In genomic region chr3:29239377-29239776, GRCh38 we compare ENCODE assay signal across 26 cellular contexts. TPM values are rescaled to one million over a fixed set of nuclear protein-coding genes. Genes with fewer than 3 reads are reported as not detected.
DNase-seq lines count a peak whose midpoint lies in the region; FAIRE-seq and TF ChIP-seq lines count a peak whose summit lies in the region.
"Had no signal": no experiment of that assay in that cellular context is flagged by ENCODE, and none has a peak within 500 bp of the region (broad histone marks: within the 10 kb centered on the region; RNA-seq: fewer than 3 reads in every experiment).

No MANE protein-coding gene starts in this region.

- H3K9ac ChIP-seq in GM23248 = no peak overlapping the region
- no peak overlapping the region for H3K9ac ChIP-seq in H1 (replicated peaks in 1 of 4; ENCODE audit: extremely low read depth in 1 of 4, low read depth in 3 of 4, low read length in 3 of 4)
- no peak overlapping the region for H3K9ac ChIP-seq in mesendoderm (ENCODE audit: low read length)

- no peaks in the 10 kb centered on the region for H3K4me1 Mint-ChIP-seq in activated naive CD4-positive, alpha-beta T cell treated with anti-CD3 and anti-CD28 coated beads, Interleukin-2, amount 10 ng/mL, durations not matched to agents 7 days and 5 days
- H3K4me1 Mint-ChIP-seq: activated B cell treated with CpG ODN at 0.5 μM for 24 hours; activated CD4-positive, alpha-beta T cell treated with anti-CD3 and anti-CD28 coated beads, Interleukin-2, amount 10 ng/mL, durations not matched to agents 7 days and 5 days; activated naive CD8-positive, alpha-beta T cell treated with anti-CD3 and anti-CD28 coated beads, Interleukin-2, amount 50 U/mL, for 24 hours; CD4-positive, alpha-beta memory T cell had no signal

- H3K4me2 ChIP-seq in GM23248 (ENCODE audit: unreplicated experiment) (peak overlapping the region; percentile 8), H1 (ENCODE audit: insufficient read depth in 1 of 2, low read depth in 2 of 2, low read length in 2 of 2) (no peak overlapping the region), mesendoderm (ENCODE audit: low read length) (no peak overlapping the region)

- POLR2A ChIA-PET in H1 (lab: Charles Lee; ENCODE audit: partially characterized antibody) = no interaction called here

- H4K20me1 ChIP-seq in GM23248 (ENCODE audit: insufficient read depth) = no peaks in the 10 kb centered on the region
- H4K20me1 ChIP-seq in H1 (replicated peaks in 1 of 2; ENCODE audit: control insufficient read depth in 1 of 2, insufficient read depth in 2 of 2, low read length in 2 of 2) = no peaks in the 10 kb centered on the region

- no peak overlapping the region for H3K4me3 Mint-ChIP-seq in activated naive CD4-positive, alpha-beta T cell treated with anti-CD3 and anti-CD28 coated beads, Interleukin-2, amount 10 ng/mL, durations not matched to agents 7 days and 5 days
- H3K4me3 Mint-ChIP-seq: activated B cell treated with CpG ODN at 0.5 μM for 24 hours; activated CD4-positive, alpha-beta T cell treated with anti-CD3 and anti-CD28 coated beads, Interleukin-2, amount 10 ng/mL, durations not matched to agents 7 days and 5 days; activated naive CD8-positive, alpha-beta T cell treated with anti-CD3 and anti-CD28 coated beads, Interleukin-2, amount 50 U/mL, for 24 hours; activated T-cell treated with anti-CD3 and anti-CD28 coated beads, Interleukin-2, amount 50 U/mL, for 24 hours; CD4-positive, alpha-beta memory T cell; naive thymus-derived CD4-positive, alpha-beta T cell; T-helper 1 cell treated with Interleukin-12 subunit alpha and Interleukin-12 subunit beta and Interleukin-4 antibody, amounts not matched to agents 30 μg/mL and 1 μg/mL, for 36 hours had no signal

- no peaks in the 10 kb centered on the region for H3K23me2 ChIP-seq in H1 (ENCODE audit: low read depth, low read length)

- no peak for TF ChIP-seq RAD21 in H1 (IDR thresholded peaks at IDR 0.05 in 1 of 2, conservative IDR thresholded peaks at IDR 0.05 in 1 of 2; ENCODE audit: low read depth in 2 of 2, low read length in 2 of 2)

- no peak for TF ChIP-seq CTCF in H1 (IDR thresholded peaks at IDR 0.05; ENCODE audit: control extremely low read depth in 1 of 3, insufficient read depth in 1 of 3, low read depth in 1 of 3, low read length in 3 of 3)

- H3K27me3 Mint-ChIP-seq in activated naive CD4-positive, alpha-beta T cell treated with anti-CD3 and anti-CD28 coated beads, Interleukin-2, amount 10 ng/mL, durations not matched to agents 7 days and 5 days = no peaks in the 10 kb centered on the region
- H3K27me3 Mint-ChIP-seq: activated B cell treated with CpG ODN at 0.5 μM for 24 hours; activated CD4-positive, alpha-beta T cell treated with anti-CD3 and anti-CD28 coated beads, Interleukin-2, amount 10 ng/mL, durations not matched to agents 7 days and 5 days; activated naive CD8-positive, alpha-beta T cell treated with anti-CD3 and anti-CD28 coated beads, Interleukin-2, amount 50 U/mL, for 24 hours; activated T-cell treated with anti-CD3 and anti-CD28 coated beads, Interleukin-2, amount 50 U/mL, for 24 hours; CD4-positive, alpha-beta memory T cell; naive thymus-derived CD4-positive, alpha-beta T cell; progenitor cell of endocrine pancreas had no signal

- H2BK120ac ChIP-seq in H1 (replicated peaks; ENCODE audit: low read depth, low read length) (peak overlapping the region; percentile 60), mesendoderm (ENCODE audit: low read depth, low read length) (no peak overlapping the region)

- H2BK12ac ChIP-seq in H1 (ENCODE audit: low read depth, low read length) = no peak overlapping the region

- H3F3A ChIP-seq in GM23248 (ENCODE audit: insufficient read depth) = peaks cover 14% of the 10 kb centered on the region

- H3K4me3 ChIP-seq in GM23248 (no peak overlapping the region), H1 (ENCODE audit: extremely low read depth in 1 of 4, insufficient read depth in 2 of 4, low read depth in 3 of 4, low read length in 4 of 4) (no peak overlapping the region), mesendoderm (ENCODE audit: low read length) (no peak overlapping the region)
- H3K4me3 ChIP-seq: sigmoid colon, thyroid gland, uterus had no signal

- TF ChIP-seq POLR2A in H1 (IDR thresholded peaks at IDR 0.05; ENCODE audit: control extremely low read depth in 1 of 2, low read depth in 2 of 2, low read length in 2 of 2) = no peak

- H4K5ac ChIP-seq in H1 (ENCODE audit: insufficient read length, low read depth, low read length) (no peak overlapping the region), mesendoderm (ENCODE audit: low read length) (peak overlapping the region; percentile 17)

- in situ Hi-C loops in GM23248 (cut with MboI) = no loop called here

- H3K9me3 ChIP-seq in GM23248 (ENCODE audit: low read depth) (no peaks in the 10 kb centered on the region), H1 (ENCODE audit: insufficient read depth in 2 of 2, low read depth in 1 of 2, low read length in 1 of 2) (no peaks in the 10 kb centered on the region)
- H3K9me3 ChIP-seq: neutrophil, sigmoid colon, thyroid gland, uterus had no signal

- H3K14ac ChIP-seq in H1 (ENCODE audit: insufficient read length) = no peak overlapping the region

- H3K4ac ChIP-seq in H1 (replicated peaks; ENCODE audit: insufficient read length, low read depth, low read length) (no peak overlapping the region), mesendoderm (ENCODE audit: low read depth, low read length) (no peak overlapping the region)

- H3K23ac ChIP-seq in H1 (ENCODE audit: insufficient read length) (no peak overlapping the region), mesendoderm (ENCODE audit: low read length) (no peak overlapping the region)

- no peak overlapping the region for H4K91ac ChIP-seq in H1 (replicated peaks; ENCODE audit: insufficient read length, low read length)

- no peak overlapping the region for H3K27ac Mint-ChIP-seq in activated naive CD4-positive, alpha-beta T cell treated with anti-CD3 and anti-CD28 coated beads, Interleukin-2, amount 10 ng/mL, durations not matched to agents 7 days and 5 days
- H3K27ac Mint-ChIP-seq: activated B cell treated with CpG ODN at 0.5 μM for 24 hours; activated CD4-positive, alpha-beta T cell treated with anti-CD3 and anti-CD28 coated beads, Interleukin-2, amount 10 ng/mL, durations not matched to agents 7 days and 5 days; activated naive CD8-positive, alpha-beta T cell treated with anti-CD3 and anti-CD28 coated beads, Interleukin-2, amount 50 U/mL, for 24 hours; activated T-cell treated with anti-CD3 and anti-CD28 coated beads, Interleukin-2, amount 50 U/mL, for 24 hours; CD4-positive, alpha-beta memory T cell; naive thymus-derived CD4-positive, alpha-beta T cell; progenitor cell of endocrine pancreas; T-helper 1 cell treated with Interleukin-12 subunit alpha and Interleukin-12 subunit beta and Interleukin-4 antibody, amounts not matched to agents 30 μg/mL and 1 μg/mL, for 36 hours had no signal

- no peaks in the 10 kb centered on the region for H3K27me3 ChIP-seq in GM23248 (replicated peaks; ENCODE audit: insufficient read depth)
- H3K27me3 ChIP-seq in H1 (replicated peaks in 1 of 4; ENCODE audit: control insufficient read depth in 3 of 4, extremely low read depth in 1 of 4, insufficient read depth in 3 of 4, low read length in 3 of 4) = no peaks in the 10 kb centered on the region
- no peaks in the 10 kb centered on the region for H3K27me3 ChIP-seq in mesendoderm (ENCODE audit: insufficient read depth, low read length, poor library complexity)
- H3K27me3 ChIP-seq: neutrophil, sigmoid colon, thyroid gland, uterus had no signal

- no peaks in the 10 kb centered on the region for H3K9me2 ChIP-seq in GM23248 (ENCODE audit: insufficient read depth)

- no peak overlapping the region for H2AFZ ChIP-seq in GM23248
- H2AFZ ChIP-seq in H1 (ENCODE audit: low read length) = no peak overlapping the region

- DNase-seq in GM23248 (no peak), RPMI7951 (ENCODE audit: low read depth) (peak; percentile 36), H1 (ENCODE audit: low read depth in 1 of 2, low spot score in 2 of 2) (no peak), mesendoderm (no peak), GDM1 (lab: John Stamatoyannopoulos, UW) (no peak), NCI-H446 treated with DMSO at 0.1 percent for 48 hours (lab: John Stamatoyannopoulos, UW) (no peak), mucosa of gallbladder (ENCODE audit: low spot score) (no peak)
- no peak for DNase-seq in activated naive CD4-positive, alpha-beta T cell treated with anti-CD3 and anti-CD28 coated beads, Interleukin-2, amount 10 ng/mL, durations not matched to agents 7 days and 5 days
- DNase-seq: activated B cell treated with CpG ODN at 0.5 μM for 24 hours; activated CD4-positive, alpha-beta T cell treated with anti-CD3 and anti-CD28 coated beads, Interleukin-2, amount 10 ng/mL, durations not matched to agents 7 days and 5 days; activated naive CD8-positive, alpha-beta T cell treated with anti-CD3 and anti-CD28 coated beads, Interleukin-2, amount 50 U/mL, for 24 hours; activated T-cell treated with anti-CD3 and anti-CD28 coated beads, Interleukin-2, amount 50 U/mL, for 24 hours; CD4-positive, alpha-beta memory T cell; glutamatergic neuron; left ventricle myocardium superior; midbrain; naive thymus-derived CD4-positive, alpha-beta T cell; RPMI8226; sigmoid colon; stimulated activated CD4-positive, alpha-beta T cell treated with anti-CD3 and anti-CD28 coated beads, Interleukin-4, amount 100 ng/mL, for 24 hours; thyroid gland; uterus had no signal

- H4K8ac ChIP-seq in H1 (ENCODE audit: extremely low read depth, insufficient read depth, low read length) (no peak overlapping the region), mesendoderm (ENCODE audit: low read depth, low read length) (no peak overlapping the region)

- no peak for FAIRE-seq in H1 (lab: Jason Lieb, UNC)
- FAIRE-seq: islet of Langerhans had no signal

- H3K4me1 ChIP-seq in GM23248 (ENCODE audit: insufficient read depth) = peaks cover 14% of the 10 kb centered on the region
- H3K4me1 ChIP-seq in H1 (replicated peaks in 1 of 4; ENCODE audit: control insufficient read depth in 3 of 4, insufficient read depth in 4 of 4, low read length in 3 of 4) = peaks cover 0 to 8% (median 1%) of the 10 kb centered on the region in 4 experiments; a peak in 1 of 7 replicates
- peaks cover 2% of the 10 kb centered on the region for H3K4me1 ChIP-seq in mesendoderm (ENCODE audit: control insufficient read depth, low read depth, low read length)
- H3K4me1 ChIP-seq: sigmoid colon, thyroid gland, uterus had no signal

- H3K79me1 ChIP-seq in H1 (ENCODE audit: low read depth, low read length) (no peaks in the 10 kb centered on the region), mesendoderm (ENCODE audit: low read length) (no peaks in the 10 kb centered on the region)

- TF ChIP-seq EP300 in H1 (IDR thresholded peaks at IDR 0.05; ENCODE audit: borderline replicate concordance in 1 of 2, low read depth in 2 of 2, low read length in 2 of 2) = no peak

- H3K18ac ChIP-seq in H1 (ENCODE audit: extremely low read depth, low read length) (no peak overlapping the region), mesendoderm (ENCODE audit: low read length) (no peak overlapping the region)

- H2BK5ac ChIP-seq in H1 (ENCODE audit: low read depth, low read length) (no peak overlapping the region), mesendoderm (ENCODE audit: low read length) (no peak overlapping the region)

- H3K56ac ChIP-seq in H1 (replicated peaks; ENCODE audit: insufficient read length, low read depth, low read length) (no peak overlapping the region), mesendoderm (ENCODE audit: low read length) (no peak overlapping the region)

- H3K36me3 ChIP-seq in GM23248 (ENCODE audit: low read depth) (no peaks in the 10 kb centered on the region), H1 (ENCODE audit: control insufficient read depth in 2 of 4, insufficient read depth in 4 of 4, low read length in 3 of 4) (no peaks in the 10 kb centered on the region), mesendoderm (ENCODE audit: control insufficient read depth, insufficient read depth, low read length) (no peaks in the 10 kb centered on the region)
- H3K36me3 ChIP-seq: neutrophil, sigmoid colon, thyroid gland, uterus had no signal

- H2AK5ac ChIP-seq in H1 (ENCODE audit: low read depth, low read length) (no peak overlapping the region), mesendoderm (ENCODE audit: low read length) (peak overlapping the region; percentile 62)

- H3K27ac ChIP-seq in GM23248 = no peak overlapping the region
- H3K27ac ChIP-seq in H1 (ENCODE audit: low read depth, low read length) = no peak overlapping the region
- H3K27ac ChIP-seq in mesendoderm (ENCODE audit: low read depth, low read length) = no peak overlapping the region
- H3K27ac ChIP-seq: neutrophil, sigmoid colon, thyroid gland, uterus had no signal

- CTCF ChIA-PET in H1 (lab: Charles Lee; ENCODE audit: partially characterized antibody) = interaction anchor here (0.6 to 0.7 kb wide), 2 partner anchors 9 to 66 kb away, joined by 3 read pairs; no protein-coding TSS in a partner anchor
- CTCF ChIA-PET in activated naive CD4-positive, alpha-beta T cell treated with anti-CD3 and anti-CD28 coated beads, Interleukin-2, amount 10 ng/mL, durations not matched to agents 7 days and 5 days (lab: Charles Lee) = no interaction called here

- H2BK15ac ChIP-seq in H1 (ENCODE audit: low read length) (no peak overlapping the region), mesendoderm (replicated peaks; ENCODE audit: low read depth) (no peak overlapping the region)

- H3K36me3 Mint-ChIP-seq in activated naive CD4-positive, alpha-beta T cell treated with anti-CD3 and anti-CD28 coated beads, Interleukin-2, amount 10 ng/mL, durations not matched to agents 7 days and 5 days = no peaks in the 10 kb centered on the region
- H3K36me3 Mint-ChIP-seq: CD4-positive, alpha-beta memory T cell; naive thymus-derived CD4-positive, alpha-beta T cell had no signal

- H3K79me2 ChIP-seq in GM23248 (ENCODE audit: insufficient read depth) (no peaks in the 10 kb centered on the region), H1 (ENCODE audit: control insufficient read depth in 1 of 2, insufficient read depth in 2 of 2, low read length in 2 of 2) (no peaks in the 10 kb centered on the region), mesendoderm (ENCODE audit: control insufficient read depth, insufficient read depth, low read length) (no peaks in the 10 kb centered on the region)

- no peak overlapping the region for H2BK20ac ChIP-seq in H1 (ENCODE audit: low read length)

- WGBS in GM23248 (ENCODE audit: low coverage in 1 of 2, low lambda C conversion rate in 2 of 2, missing lambda C conversion rate in 2 of 2), 2 experiments = 97 to 100% methylated on average over 2 of the region's 2 CpGs
- 97% methylated on average over 2 of the region's 2 CpGs; no CpG with 5 or more reads in 1 of the 2 experiments for WGBS in H1 (ENCODE audit: extremely low coverage in 1 of 2, insufficient coverage in 1 of 2, insufficient read length in 1 of 2, insufficient replicate concordance in 2 of 2, low coverage in 1 of 2, low lambda C conversion rate in 2 of 2, missing lambda C conversion rate in 1 of 2), 2 experiments
- no CpG with 5 or more reads among the region's 2 CpGs for WGBS in mesendoderm (ENCODE audit: extremely low coverage, insufficient coverage, low lambda C conversion rate)

- H3K9me3 Mint-ChIP-seq in activated naive CD4-positive, alpha-beta T cell treated with anti-CD3 and anti-CD28 coated beads, Interleukin-2, amount 10 ng/mL, durations not matched to agents 7 days and 5 days = no peaks in the 10 kb centered on the region
- H3K9me3 Mint-ChIP-seq: activated CD4-positive, alpha-beta T cell treated with anti-CD3 and anti-CD28 coated beads, Interleukin-2, amount 10 ng/mL, durations not matched to agents 7 days and 5 days; activated naive CD8-positive, alpha-beta T cell treated with anti-CD3 and anti-CD28 coated beads, Interleukin-2, amount 50 U/mL, for 24 hours; activated T-cell treated with anti-CD3 and anti-CD28 coated beads, Interleukin-2, amount 50 U/mL, for 24 hours had no signal

RNA-seq across cellular contexts. Expression of gene RBMS3, which starts 41.5 kb away (rescaled TPM):
- 40.0 and 45.7 TPM in 2 replicates for total RNA-seq in GM23248 (2014; rRNA removed; shearing (Covaris generic))
- polyA plus RNA-seq in GM23248 (2016; fragmentation: Nextera tagmentation; extraction: Ambion mirVana) = 85.5 and 94.3 TPM in 2 replicates
- total RNA-seq in RPMI7951 (2014; rRNA removed; shearing (Covaris generic)) = 12.6 and 22.8 TPM in 2 replicates
- total RNA-seq in H1 (2021; fragmentation: NEBNext Ultra II Directional; extraction: Animal tissue kit (Norgen Biotek cat#: 25700)) = 5.4 and 6.9 TPM in 2 replicates
- polyA plus RNA-seq in H1 (2011; rRNA removed) = 3.7 and 4.2 TPM in 2 replicates
- 4.6 TPM for polyA plus RNA-seq in H1 (2011; cell fraction: cytosol; rRNA removed)
- 6.0 TPM for polyA plus RNA-seq in H1 (2011; cell fraction: nucleus; rRNA removed)
- 3.8 to 6.0 TPM (median 4.7 TPM) in 4 replicates for polyA plus RNA-seq in H1 (2012, experiment 1 of 2)
- 0.20 TPM for polyA plus RNA-seq in H1 (2012, experiment 2 of 2)
- polyA plus RNA-seq in H1 (2013, experiment 1 of 2) = 4.4 TPM
- polyA plus RNA-seq in H1 (2013, experiment 2 of 2) = 4.1 TPM
- 9.0 and 12.2 TPM in 2 replicates for polyA minus RNA-seq in H1 (2011; rRNA and poly(A)+ RNA removed)
- polyA minus RNA-seq in H1 (2011; cell fraction: cytosol; rRNA and poly(A)+ RNA removed) = 1.2 TPM
- polyA minus RNA-seq in H1 (2011; cell fraction: nucleus; rRNA and poly(A)+ RNA removed) = 18.6 TPM
- polyA plus RNA-seq in mesendoderm (2013, experiment 1 of 2) = 5.5 TPM
- polyA plus RNA-seq in mesendoderm (2013, experiment 2 of 2) = 5.1 TPM
- 49.6 TPM for total RNA-seq in mucosa of gallbladder
